ENCODE assay signal across 7 cellular contexts in genomic region chr12:106246891-106247730, GRCh38. TPM values are rescaled to one million over a fixed set of nuclear protein-coding genes. Genes with fewer than 3 reads are reported as not detected.
DNase-seq lines count a peak whose midpoint lies in the region; ATAC-seq and TF ChIP-seq lines count a peak whose summit lies in the region.

No MANE protein-coding gene starts in this region.

- H3K79me2 ChIP-seq in osteoblast (ENCODE audit: insufficient read depth, low read length), result peaks cover 42% of the 10 kb centered on the region

- intact Hi-C loops in head of caudate nucleus (cut with DNase I), result loop anchor here (5.0 kb wide), 2 partner anchors 55 to 110 kb away; partner anchors contain the start of genes POLR3B and TCP11L2

- H3K9me3 ChIP-seq in RWPE2 (ENCODE audit: severe bottlenecking) (no peaks in the 10 kb centered on the region), osteoblast (ENCODE audit: low read depth, low read length) (no peaks in the 10 kb centered on the region)

- TF ChIP-seq CTCF in RWPE2 (IDR thresholded peaks at IDR 0.05; ENCODE audit: poor library complexity, severe bottlenecking) (no peak), osteoblast (IDR thresholded peaks at IDR 0.05; ENCODE audit: extremely low read depth, low read depth, low read length) (no peak)

- peaks cover 38% of the 10 kb centered on the region for H4K20me1 ChIP-seq in osteoblast (ENCODE audit: insufficient read depth, low read length)

- peak overlapping the region; percentile 82 for H3K4me2 ChIP-seq in osteoblast (ENCODE audit: insufficient read depth, low read length)

- DNase-seq in RWPE2 (ENCODE audit: low spot score) (no peak), head of caudate nucleus (peak in 34 of 42 donors; percentile 5 to 66 (median 37)), osteoblast (ENCODE audit: insufficient read length, low spot score, missing footprints) (peak; percentile 94), NCI-H1092 (lab: John Stamatoyannopoulos, UW) (no peak)

- H3K9me3 Mint-ChIP-seq in activated naive CD8-positive, alpha-beta T cell (ENCODE audit: low read depth), result no peaks in the 10 kb centered on the region

- H3K27ac Mint-ChIP-seq in activated naive CD8-positive, alpha-beta T cell, result peak overlapping the region; percentile 80

- H3K4me3 ChIP-seq in RWPE2 (ENCODE audit: severe bottlenecking) (peak overlapping the region; percentile 100), osteoblast (ENCODE audit: insufficient read depth, low read length) (peak overlapping the region; percentile 91)

- H3K27me3 ChIP-seq in RWPE2 (ENCODE audit: insufficient read depth, poor library complexity, severe bottlenecking) (no peaks in the 10 kb centered on the region), osteoblast (ENCODE audit: insufficient read depth, low read length) (no peaks in the 10 kb centered on the region)

- peaks cover 37% of the 10 kb centered on the region for H3K36me3 ChIP-seq in RWPE2 (ENCODE audit: low read depth)
- peaks cover 28% of the 10 kb centered on the region for H3K36me3 ChIP-seq in osteoblast (ENCODE audit: insufficient read depth, low read length)

- H3K4me1 ChIP-seq in RWPE2 (ENCODE audit: insufficient read depth, poor library complexity, severe bottlenecking) (peaks cover 15% of the 10 kb centered on the region), osteoblast (ENCODE audit: insufficient read depth, low read length) (peaks cover 36% of the 10 kb centered on the region)

- H3K4me1 Mint-ChIP-seq in activated naive CD8-positive, alpha-beta T cell (ENCODE audit: low read depth), result peaks cover 34% of the 10 kb centered on the region

- H3K27ac ChIP-seq in RWPE2 (ENCODE audit: poor library complexity, severe bottlenecking), result peak overlapping the region; percentile 80
- peak overlapping the region; percentile 85 for H3K27ac ChIP-seq in osteoblast (ENCODE audit: low read depth, low read length)

- peak overlapping the region; percentile 74 for H3K4me3 Mint-ChIP-seq in activated naive CD8-positive, alpha-beta T cell

- H3K36me3 Mint-ChIP-seq in activated naive CD8-positive, alpha-beta T cell, result no peaks in the 10 kb centered on the region

- no peaks in the 10 kb centered on the region for H3K27me3 Mint-ChIP-seq in activated naive CD8-positive, alpha-beta T cell

- peak overlapping the region; percentile 61 for H2AFZ ChIP-seq in osteoblast (ENCODE audit: low read length)

- ATAC-seq in GM18520 (IDR thresholded peaks at IDR 0.05; ENCODE audit: unreplicated experiment), result peak; percentile 23
- ATAC-seq in HG02885 (IDR thresholded peaks at IDR 0.05; ENCODE audit: poor library complexity, unreplicated experiment), result peak; percentile 37
- peak; percentile 11; the same call in 1 of the 3 replicates for ATAC-seq in RWPE2 (ENCODE audit: low read depth)

RNA-seq across cellular contexts. Expression of gene CKAP4, which starts 0.7 kb away (rescaled TPM):
- 184 TPM in 2 replicates for total RNA-seq in osteoblast

RNA-seq across cellular contexts. Expression of gene TCP11L2, which starts 55.4 kb away (rescaled TPM):
- total RNA-seq in osteoblast, result 104 and 109 TPM in 2 replicates

Comparison
In these comparisons a context has a peak if more than half of its experiments do, and no peak if none do; other contexts are left out.
1. DNase-seq: peak in head of caudate nucleus (34 of 42) and osteoblast (single experiment); none in RWPE2 (single experiment) and NCI-H1092 (single experiment).
2. Peak in every context shown above with its lines, with median percentiles within 50 percentile points of each other: ATAC-seq.